ENCODE assay signal across 1 cellular context in the genomic region with DNA sequence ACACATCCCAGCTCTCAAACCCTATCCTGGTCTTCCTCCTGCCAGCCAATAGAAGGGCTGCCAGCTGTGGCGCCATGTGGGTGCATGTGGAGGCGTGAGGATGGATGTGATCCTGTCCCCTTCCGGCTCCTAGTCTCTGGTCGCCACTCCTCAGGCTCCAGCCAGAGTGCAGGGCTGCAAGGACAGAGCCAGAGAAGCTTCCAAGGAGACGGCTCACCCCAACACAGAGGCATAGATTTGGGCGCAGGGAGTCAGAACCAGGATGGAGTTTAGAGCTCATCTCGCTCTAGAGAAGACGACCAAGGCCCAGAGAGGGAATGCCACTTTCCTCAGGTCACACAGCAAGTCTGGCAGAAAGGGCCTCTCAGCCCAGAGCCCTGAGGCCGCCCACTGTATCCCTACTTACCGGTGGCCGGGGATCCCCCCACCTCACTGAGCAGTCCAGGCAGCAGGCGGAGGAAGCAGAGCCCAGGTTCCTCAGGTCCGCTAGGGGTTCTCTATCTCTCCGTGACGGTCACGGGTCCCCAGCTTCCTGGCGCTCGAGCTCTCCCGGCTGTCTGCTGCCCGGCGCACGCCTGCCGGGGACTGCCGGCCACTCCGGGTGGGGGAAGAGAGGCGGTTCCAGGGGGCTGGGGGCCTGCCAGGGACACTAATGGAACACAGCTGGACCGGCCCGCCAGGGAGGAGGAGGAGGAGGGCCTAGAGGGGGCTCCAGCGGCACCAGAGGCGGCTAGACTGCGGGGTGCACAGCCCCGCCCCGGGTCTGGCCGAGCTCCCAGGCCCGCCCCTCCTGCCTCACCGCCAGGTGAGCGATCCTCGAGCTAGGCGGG.
TF ChIP-seq lines count a peak whose summit lies in the region.

Gene COL16A1, minus strand, starts transcription at position 587 of the 830 bp plus-strand sequence. CDS start 1,824 bp downstream, outside the sequence.

TF ChIP-seq in WTC11, 78 proteins besides CTCF, POLR2A, EP300 and RAD21 (continued from another document):
- peak; percentile 61; the same call in 1 of the 2 replicates for TF ChIP-seq PRDM15 (CRISPR knock-in tag; IDR thresholded peaks at IDR 0.05)
- no peak for TF ChIP-seq CBFB (CRISPR knock-in tag; IDR thresholded peaks at IDR 0.05; ENCODE audit: low read depth)
- no peak for TF ChIP-seq ZNF396 (CRISPR knock-in tag; IDR thresholded peaks at IDR 0.05; ENCODE audit: borderline replicate concordance)
- TF ChIP-seq, protein P1, sequence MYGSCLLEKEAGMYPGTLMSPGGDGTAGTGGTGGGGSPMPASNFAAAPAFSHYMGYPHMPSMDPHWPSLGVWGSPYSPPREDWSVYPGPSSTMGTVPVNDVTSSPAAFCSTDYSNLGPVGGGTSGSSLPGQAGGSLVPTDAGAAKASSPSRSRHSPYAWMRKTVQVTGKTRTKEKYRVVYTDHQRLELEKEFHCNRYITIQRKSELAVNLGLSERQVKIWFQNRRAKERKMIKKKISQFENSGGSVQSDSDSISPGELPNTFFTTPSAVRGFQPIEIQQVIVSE (CRISPR knock-in tag; IDR thresholded peaks at IDR 0.05; ENCODE audit: borderline replicate concordance), result no peak
- no peak for TF ChIP-seq NR3C1 (CRISPR knock-in tag; conservative IDR thresholded peaks at IDR 0.05; ENCODE audit: low read depth)
- TF ChIP-seq, protein P2, sequence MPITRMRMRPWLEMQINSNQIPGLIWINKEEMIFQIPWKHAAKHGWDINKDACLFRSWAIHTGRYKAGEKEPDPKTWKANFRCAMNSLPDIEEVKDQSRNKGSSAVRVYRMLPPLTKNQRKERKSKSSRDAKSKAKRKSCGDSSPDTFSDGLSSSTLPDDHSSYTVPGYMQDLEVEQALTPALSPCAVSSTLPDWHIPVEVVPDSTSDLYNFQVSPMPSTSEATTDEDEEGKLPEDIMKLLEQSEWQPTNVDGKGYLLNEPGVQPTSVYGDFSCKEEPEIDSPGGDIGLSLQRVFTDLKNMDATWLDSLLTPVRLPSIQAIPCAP (CRISPR knock-in tag; IDR thresholded peaks at IDR 0.05), result no peak
- no peak for TF ChIP-seq ZNF138 (CRISPR knock-in tag; conservative IDR thresholded peaks at IDR 0.05)
TF ChIP-seq in WTC11: peak in this region for 4.
